Comparison of ENCODE assay signal across 1 cellular context in genomic region chr2:171432969-171433762, GRCh38.
TF ChIP-seq lines count a peak whose summit lies in the region.

No MANE protein-coding gene starts in this region.

TF ChIP-seq in GM12878, 131 proteins besides CTCF, POLR2A, EP300 and RAD21 (continued from another document):
- TF ChIP-seq PBX3 (IDR thresholded peaks at IDR 0.05; ENCODE audit: insufficient replicate concordance, low read depth, low read length) (no peak), MTA3 (IDR thresholded peaks at IDR 0.05; ENCODE audit: borderline replicate concordance, low read length) (no peak), BACH1 (IDR thresholded peaks at IDR 0.05; ENCODE audit: borderline replicate concordance) (peak; percentile 18; the same call in 1 of the 2 replicates), NRF1 (conservative IDR thresholded peaks at IDR 0.05; ENCODE audit: low read depth, low read length) (no peak), ZBTB4 (CRISPR knock-in tag; IDR thresholded peaks at IDR 0.05) (no peak), BCLAF1 (IDR thresholded peaks at IDR 0.05) (no peak), KDM1A (IDR thresholded peaks at IDR 0.05; ENCODE audit: borderline replicate concordance) (no peak), HDGF (IDR thresholded peaks at IDR 0.05) (no peak), BHLHE40 (IDR thresholded peaks at IDR 0.05; ENCODE audit: borderline replicate concordance in 1 of 2, low read depth in 2 of 2, low read length in 1 of 2) (no peak), ZNF24 (IDR thresholded peaks at IDR 0.05) (no peak), SMAD5 (IDR thresholded peaks at IDR 0.05; ENCODE audit: low read depth) (no peak), PKNOX1 (IDR thresholded peaks at IDR 0.05) (no peak), CBFB (IDR thresholded peaks at IDR 0.05; ENCODE audit: low read depth) (no peak), MTA2 (IDR thresholded peaks at IDR 0.05; ENCODE audit: low read depth) (no peak), NR2C1 (IDR thresholded peaks at IDR 0.05) (no peak), CHD1 (IDR thresholded peaks at IDR 0.05; ENCODE audit: low read depth, low read length) (no peak), STAT3 (IDR thresholded peaks at IDR 0.05; ENCODE audit: low read depth, low read length) (no peak), HCFC1 (IDR thresholded peaks at IDR 0.05; ENCODE audit: low read length) (no peak), ATF3 (IDR thresholded peaks at IDR 0.05; ENCODE audit: borderline replicate concordance, extremely low read depth, low read depth, low read length) (no peak), SIN3A (IDR thresholded peaks at IDR 0.05; ENCODE audit: low read depth, low read length) (peak; percentile 44; the same call in 1 of the 2 replicates), CREB1 (IDR thresholded peaks at IDR 0.05; ENCODE audit: low read depth) (no peak), NFYA (IDR thresholded peaks at IDR 0.05; ENCODE audit: borderline replicate concordance, low read depth, low read length) (no peak), BMI1 (IDR thresholded peaks at IDR 0.05; ENCODE audit: borderline replicate concordance) (no peak), POLR2AphosphoS5 (IDR thresholded peaks at IDR 0.05; ENCODE audit: low read length) (no peak), BCL3 (IDR thresholded peaks at IDR 0.05; ENCODE audit: borderline replicate concordance, insufficient read depth, low read depth, low read length, poor library complexity, severe bottlenecking) (peak; percentile 11), TCF3 (IDR thresholded peaks at IDR 0.05; ENCODE audit: borderline replicate concordance, insufficient read depth, low read depth, low read length) (no peak), CREM (IDR thresholded peaks at IDR 0.05; ENCODE audit: low read depth) (no peak), MYC (IDR thresholded peaks at IDR 0.05; ENCODE audit: insufficient read depth, insufficient read length, insufficient replicate concordance, low read length, severe bottlenecking) (peak; percentile 0), SRF (IDR thresholded peaks at IDR 0.05; ENCODE audit: low read depth in 2 of 2, low read length in 2 of 2) (no peak), ZNF207 (IDR thresholded peaks at IDR 0.05; ENCODE audit: borderline replicate concordance) (no peak), SP1 (IDR thresholded peaks at IDR 0.05; ENCODE audit: low read depth, low read length) (no peak), HDAC6 (IDR thresholded peaks at IDR 0.05; ENCODE audit: unreplicated experiment) (no peak), CBX3 (IDR thresholded peaks at IDR 0.05; ENCODE audit: borderline replicate concordance, low read depth) (no peak), PAX8 (IDR thresholded peaks at IDR 0.05) (no peak), SREBF2 (IDR thresholded peaks at IDR 0.05; ENCODE audit: low read length) (no peak), ZNF217 (IDR thresholded peaks at IDR 0.05) (no peak), IRF4 (IDR thresholded peaks at IDR 0.05; ENCODE audit: low read depth, low read length) (no peak), YBX1 (IDR thresholded peaks at IDR 0.05) (no peak), SPI1 (IDR thresholded peaks at IDR 0.05; ENCODE audit: borderline replicate concordance, insufficient read depth, low read depth, low read length) (no peak), ZZZ3 (IDR thresholded peaks at IDR 0.05; ENCODE audit: control insufficient read depth, insufficient read length, low read depth) (no peak), POU2F2 (IDR thresholded peaks at IDR 0.05; ENCODE audit: borderline replicate concordance, low read depth, low read length) (no peak; the same call in 2 of the 3 replicates), HDAC2 (IDR thresholded peaks at IDR 0.05) (no peak), ETV6 (conservative IDR thresholded peaks at IDR 0.05 in 1 of 2, IDR thresholded peaks at IDR 0.05 in 1 of 2; ENCODE audit: borderline replicate concordance in 1 of 2, low read depth in 1 of 2) (no peak), ZBTB40 (IDR thresholded peaks at IDR 0.05; ENCODE audit: borderline replicate concordance) (no peak), RB1 (IDR thresholded peaks at IDR 0.05; ENCODE audit: borderline replicate concordance) (no peak), NR2F1 (conservative IDR thresholded peaks at IDR 0.05) (no peak), REST (IDR thresholded peaks at IDR 0.05; ENCODE audit: low read depth, low read length) (no peak), KAT2A (conservative IDR thresholded peaks at IDR 0.05; ENCODE audit: control insufficient read depth, low read depth, low read length) (no peak), RUNX3 (IDR thresholded peaks at IDR 0.05; ENCODE audit: low read length) (no peak), ESRRA (IDR thresholded peaks at IDR 0.05; ENCODE audit: low read length) (no peak), ZNF384 (IDR thresholded peaks at IDR 0.05; ENCODE audit: borderline replicate concordance, low read depth, low read length) (no peak), CBX5 (IDR thresholded peaks at IDR 0.05; ENCODE audit: low read depth) (no peak)
